Comparison of ENCODE assay signal across 8 cellular contexts in the genomic region with DNA sequence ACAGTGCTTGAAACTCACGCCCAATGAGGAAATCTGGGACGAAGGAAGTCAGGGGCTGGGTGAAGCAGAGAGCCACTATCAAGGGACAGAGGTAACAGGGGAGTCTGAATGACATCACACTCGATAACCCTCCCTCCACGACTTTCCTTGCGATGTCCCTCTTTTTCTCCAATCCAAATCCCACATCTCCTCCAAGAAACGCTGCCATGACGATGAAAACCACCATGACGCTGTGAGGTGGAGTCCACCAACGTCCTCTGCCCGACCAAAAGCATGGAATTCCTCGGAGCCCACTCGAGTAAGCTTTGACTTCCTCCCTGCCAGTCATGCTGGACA. TPM values are rescaled to one million over a fixed set of nuclear protein-coding genes. Genes with fewer than 3 reads are reported as not detected.
A peak's percentile ranks its signal among the peaks of the same experiment; 100 is the strongest.
DNase-seq lines count a peak whose midpoint lies in the region; ATAC-seq, FAIRE-seq and TF ChIP-seq lines count a peak whose summit lies in the region.

No MANE protein-coding gene starts in this region.

- peak overlapping the region; percentile 99 for H3K4me2 ChIP-seq in K562 (ENCODE audit: insufficient read depth, low read length)

- H3K9me3 Mint-ChIP-seq in activated naive CD4-positive, alpha-beta T cell treated with anti-CD3 and anti-CD28 coated beads, Interleukin-2, amount 10 ng/mL, durations not matched to agents 7 days and 5 days = no peaks in the 10 kb centered on the region
- H3K9me3 Mint-ChIP-seq in memory B cell = no peaks in the 10 kb centered on the region

- H3K4me3 ChIP-seq in K562 (peak overlapping the region; percentile 100), upper lobe of left lung (peak overlapping the region; percentile 92 to 100 (median 98))

- H3K27me3 ChIP-seq in K562 (ENCODE audit: control insufficient read depth in 2 of 2, insufficient read depth in 2 of 2, low read length in 2 of 2) = no peaks in the 10 kb centered on the region
- no peaks in the 10 kb centered on the region for H3K27me3 ChIP-seq in upper lobe of left lung

- H3K4me3 Mint-ChIP-seq in activated naive CD4-positive, alpha-beta T cell treated with anti-CD3 and anti-CD28 coated beads, Interleukin-2, amount 10 ng/mL, durations not matched to agents 7 days and 5 days = peak overlapping the region; percentile 87
- H3K4me3 Mint-ChIP-seq in memory B cell = peak overlapping the region; percentile 90

- WGBS in K562 (ENCODE audit: insufficient coverage, low coverage, missing lambda C conversion rate) = 3% methylated on average over 11 of the region's 12 CpGs
- 8% methylated on average over 10 to 12 of the region's 12 CpGs for WGBS in upper lobe of left lung, 2 donors

- intact Hi-C loops in K562 (cut with micrococcal nuclease) = no loop called here

- POLR2A ChIA-PET in K562 (lab: Yijun Ruan, JAX) = interaction anchor here (0.6 to 1.8 kb wide), 3 partner anchors 9 to 826 kb away, joined by 3 to 9 read pairs (median 9); no protein-coding TSS in a partner anchor

- H3K9ac ChIP-seq in K562 (ENCODE audit: insufficient read depth in 1 of 2, low read depth in 2 of 2, low read length in 2 of 2) = peak overlapping the region; percentile 99

- no peaks in the 10 kb centered on the region for H3K27me3 Mint-ChIP-seq in activated naive CD4-positive, alpha-beta T cell treated with anti-CD3 and anti-CD28 coated beads, Interleukin-2, amount 10 ng/mL, durations not matched to agents 7 days and 5 days
- no peaks in the 10 kb centered on the region for H3K27me3 Mint-ChIP-seq in memory B cell

- H3K4me1 Mint-ChIP-seq in activated naive CD4-positive, alpha-beta T cell treated with anti-CD3 and anti-CD28 coated beads, Interleukin-2, amount 10 ng/mL, durations not matched to agents 7 days and 5 days = peaks cover 52% of the 10 kb centered on the region
- H3K4me1 Mint-ChIP-seq in memory B cell = peaks cover 34% of the 10 kb centered on the region

- H3K27ac ChIP-seq in K562 (ENCODE audit: extremely low read depth, low read depth, low read length) (peak overlapping the region; percentile 100), upper lobe of left lung (peak overlapping the region; percentile 98 to 99 (median 98))

- TF ChIP-seq EP300 in K562 (IDR thresholded peaks at IDR 0.05; ENCODE audit: low read length) = no peak
- TF ChIP-seq EP300 in upper lobe of left lung (IDR thresholded peaks at IDR 0.05) = no peak

- TF ChIP-seq RAD21 in K562 (CRISPR knock-in tag; conservative IDR thresholded peaks at IDR 0.05 in 1 of 2, IDR thresholded peaks at IDR 0.05 in 1 of 2) = no peak

- peaks cover 83% of the 10 kb centered on the region for H3K79me2 ChIP-seq in K562 (ENCODE audit: control insufficient read depth, insufficient read depth, low read length)

- TSS peak; percentile 46 for BruUV-seq in K562 (replicated peaks; lab: Mats Ljungman, UMichigan)

- H3K4me1 ChIP-seq in K562 (replicated peaks in 1 of 2; ENCODE audit: control insufficient read depth in 2 of 2, insufficient read depth in 2 of 2, low read length in 2 of 2) (peaks cover 15 to 83% of the 10 kb centered on the region in 2 experiments), upper lobe of left lung (peaks cover 53 to 70% (median 58%) of the 10 kb centered on the region in 4 donors)

- H3K9me3 ChIP-seq in K562 (replicated peaks; ENCODE audit: control insufficient read depth, insufficient read depth, low read depth, low read length) (no peaks in the 10 kb centered on the region), upper lobe of left lung (no peaks in the 10 kb centered on the region)

- H3K36me3 ChIP-seq in K562 (ENCODE audit: control insufficient read depth, insufficient read depth, low read length) (peaks cover 60% of the 10 kb centered on the region), upper lobe of left lung (peaks cover 0 to 13% (median 0%) of the 10 kb centered on the region in 4 donors)

- no peak for DNase-seq in activated naive CD4-positive, alpha-beta T cell treated with anti-CD3 and anti-CD28 coated beads, Interleukin-2, amount 10 ng/mL, durations not matched to agents 7 days and 5 days
- DNase-seq in activated naive CD4-positive, alpha-beta T cell treated with anti-CD3 and anti-CD28 coated beads, Interleukin-2, amount 50 U/mL, for 16 hours = no peak
- DNase-seq in K562 (ENCODE audit: extremely low read depth in 1 of 4, low spot score in 3 of 4) (no peak), memory B cell (ENCODE audit: low spot score in 2 of 2) (no peak), upper lobe of left lung (no peak), GF-D8 (lab: John Stamatoyannopoulos, UW) (no peak)

- peaks cover 7% of the 10 kb centered on the region for H3K36me3 Mint-ChIP-seq in activated naive CD4-positive, alpha-beta T cell treated with anti-CD3 and anti-CD28 coated beads, Interleukin-2, amount 10 ng/mL, durations not matched to agents 7 days and 5 days
- peaks cover 7% of the 10 kb centered on the region for H3K36me3 Mint-ChIP-seq in memory B cell

- no peak for TF ChIP-seq POLR2A in K562 (conservative IDR thresholded peaks at IDR 0.05)
- TF ChIP-seq POLR2A in upper lobe of left lung (IDR thresholded peaks at IDR 0.05) = no peak

- no peak for TF ChIP-seq CTCF in K562 (IDR thresholded peaks at IDR 0.05 in 2 of 3, conservative IDR thresholded peaks at IDR 0.05 in 1 of 3; ENCODE audit: insufficient read depth in 2 of 3, low read depth in 1 of 3, low read length in 3 of 3)
- no peak for TF ChIP-seq CTCF in upper lobe of left lung (IDR thresholded peaks at IDR 0.05)

- H4K20me1 ChIP-seq in K562 (replicated peaks; ENCODE audit: control insufficient read depth, insufficient read depth, low read length) = peaks cover 45% of the 10 kb centered on the region

- H2AFZ ChIP-seq in K562 (ENCODE audit: low read depth, low read length) = no peak overlapping the region

- CTCF ChIA-PET in activated naive CD4-positive, alpha-beta T cell treated with anti-CD3 and anti-CD28 coated beads, Interleukin-2, amount 10 ng/mL, durations not matched to agents 7 days and 5 days (lab: Charles Lee) = interaction anchor here (2.5 kb wide), 2 partner anchors 10 to 22 kb away, joined by 7 to 8 read pairs; no protein-coding TSS in a partner anchor
- CTCF ChIA-PET in K562 (lab: Yijun Ruan, JAX; ENCODE audit: low intra/inter-chr PET ratio) = interaction anchor here (0.7 kb wide), 1 partner anchor 11 kb away, joined by 3 read pairs; no protein-coding TSS in a partner anchor

- in situ Hi-C loops in K562 (cut with MboI) = no loop called here

- peak; percentile 82 for FAIRE-seq in K562 (lab: Jason Lieb, UNC)

- ATAC-seq in K562 = no peak
- ATAC-seq in memory B cell (ENCODE audit: low read depth) = no peak
- no peak for ATAC-seq in upper lobe of left lung (ENCODE audit: low FRiP score in 2 of 2)
- ATAC-seq in HG03175 (IDR thresholded peaks at IDR 0.05; ENCODE audit: unreplicated experiment) = no peak
- ATAC-seq in GM18517 (IDR thresholded peaks at IDR 0.05; ENCODE audit: unreplicated experiment) = no peak

- peak overlapping the region; percentile 94 for H3K27ac Mint-ChIP-seq in activated naive CD4-positive, alpha-beta T cell treated with anti-CD3 and anti-CD28 coated beads, Interleukin-2, amount 10 ng/mL, durations not matched to agents 7 days and 5 days
- peak overlapping the region; percentile 92 for H3K27ac Mint-ChIP-seq in memory B cell

- H3K9me1 ChIP-seq in K562 (ENCODE audit: control insufficient read depth, insufficient read depth, low read length) = no peaks in the 10 kb centered on the region

RNA-seq across cellular contexts. Expression of a gene that starts 1.0 kb away (rescaled TPM):
- total RNA-seq in K562 (2011; cell fraction: chromatin; rRNA removed; ENCODE audit: low replicate concordance) = 46.7 and 163 TPM in 2 replicates
- 112 and 114 TPM in 2 replicates for total RNA-seq in K562 (2011; cell fraction: nucleolus; rRNA removed)
- total RNA-seq in K562 (2011; cell fraction: nucleoplasm; rRNA removed) = 55.0 and 57.6 TPM in 2 replicates
- total RNA-seq in K562 (2014; rRNA removed) = 15.8 and 21.9 TPM in 2 replicates
- total RNA-seq in K562 (2014; rRNA removed; fragmentation: Illumina TruSeq; extraction: Trizol) = 3.5 and 4.5 TPM in 2 replicates
- 15.8 and 20.8 TPM in 2 replicates for total RNA-seq in K562 (2015; rRNA removed; fragmentation: Illumina TruSeq; extraction: Trizol)
- 52.4 and 63.3 TPM in 2 replicates for total RNA-seq in K562 (2021)
- 14.6 and 21.5 TPM in 2 replicates for polyA plus RNA-seq in K562 (2011; rRNA removed)
- 17.4 and 27.3 TPM in 2 replicates for polyA plus RNA-seq in K562 (2011; cell fraction: cytosol; rRNA removed)
- 56.5 and 100 TPM in 2 replicates for polyA plus RNA-seq in K562 (2011; cell fraction: nucleus; rRNA removed)
- 37.1 and 39.8 TPM in 2 replicates for polyA plus RNA-seq in K562 (2012)
- polyA plus RNA-seq in K562 (2014; fragmentation: Illumina TruSeq; extraction: Trizol) = 16.7 and 40.7 TPM in 2 replicates
- under 1 TPM; 0.04 to 0.29 TPM for polyA plus RNA-seq in K562 (2014; fragmentation: Nextera tagmentation; extraction: Ambion mirVana)
- 31.0 and 50.1 TPM in 2 replicates for polyA plus RNA-seq in K562 (2014; rRNA removed)
- 7.4 and 11.2 TPM in 2 replicates for polyA minus RNA-seq in K562 (2011; rRNA and poly(A)+ RNA removed)
- polyA minus RNA-seq in K562 (2011; cell fraction: cytosol; rRNA and poly(A)+ RNA removed) = 23.8 and 34.7 TPM in 2 replicates
- 19.5 and 21.3 TPM in 2 replicates for polyA minus RNA-seq in K562 (2011; cell fraction: nucleus; rRNA and poly(A)+ RNA removed)
- 100 to 1,000 TPM in 1 of 6 donors, 10 to 100 TPM in 5; 17.0 to 106 (median 38.8) TPM for total RNA-seq in upper lobe of left lung

RNA-seq across cellular contexts. Expression of a gene that starts 16.1 kb away (rescaled TPM):
- 5.8 and 14.0 TPM in 2 replicates for total RNA-seq in K562 (2011; cell fraction: chromatin; rRNA removed; ENCODE audit: low replicate concordance)
- 11.7 and 16.7 TPM in 2 replicates for total RNA-seq in K562 (2011; cell fraction: nucleolus; rRNA removed)
- total RNA-seq in K562 (2011; cell fraction: nucleoplasm; rRNA removed) = 6.4 and 7.5 TPM in 2 replicates
- total RNA-seq in K562 (2014; rRNA removed) = 15.5 and 22.0 TPM in 2 replicates
- total RNA-seq in K562 (2014; rRNA removed; fragmentation: Illumina TruSeq; extraction: Trizol) = 3.4 and 3.8 TPM in 2 replicates
- total RNA-seq in K562 (2015; rRNA removed; fragmentation: Illumina TruSeq; extraction: Trizol) = 7.9 and 9.4 TPM in 2 replicates
- total RNA-seq in K562 (2021) = 59.1 and 60.4 TPM in 2 replicates
- 3.7 and 4.8 TPM in 2 replicates for polyA plus RNA-seq in K562 (2011; rRNA removed)
- polyA plus RNA-seq in K562 (2011; cell fraction: cytosol; rRNA removed) = 7.1 and 44.8 TPM in 2 replicates
- 14.2 and 29.1 TPM in 2 replicates for polyA plus RNA-seq in K562 (2011; cell fraction: nucleus; rRNA removed)
- 20.8 and 23.7 TPM in 2 replicates for polyA plus RNA-seq in K562 (2012)
- 6.8 and 13.1 TPM in 2 replicates for polyA plus RNA-seq in K562 (2014; fragmentation: Illumina TruSeq; extraction: Trizol)
- polyA plus RNA-seq in K562 (2014; fragmentation: Nextera tagmentation; extraction: Ambion mirVana) = under 1 TPM; 0.04 to 0.10 TPM
- 15.4 and 27.5 TPM in 2 replicates for polyA plus RNA-seq in K562 (2014; rRNA removed)
- polyA minus RNA-seq in K562 (2011; rRNA and poly(A)+ RNA removed) = 1.0 and 1.3 TPM in 2 replicates
- polyA minus RNA-seq in K562 (2011; cell fraction: cytosol; rRNA and poly(A)+ RNA removed) = 15.0 and 25.4 TPM in 2 replicates
- 5.8 and 6.6 TPM in 2 replicates for polyA minus RNA-seq in K562 (2011; cell fraction: nucleus; rRNA and poly(A)+ RNA removed)
- total RNA-seq in upper lobe of left lung = 10 to 100 TPM in 4 of 6 donors, 1 to 10 TPM in 2; 6.9 to 39.9 (median 16.4) TPM

RNA-seq across cellular contexts. Expression of a gene that starts 35.2 kb away (rescaled TPM):
- 40.7 and 89.4 TPM in 2 replicates for total RNA-seq in K562 (2011; cell fraction: chromatin; rRNA removed; ENCODE audit: low replicate concordance)
- 37.1 and 44.7 TPM in 2 replicates for total RNA-seq in K562 (2011; cell fraction: nucleolus; rRNA removed)
- 35.0 and 38.7 TPM in 2 replicates for total RNA-seq in K562 (2011; cell fraction: nucleoplasm; rRNA removed)
- total RNA-seq in K562 (2014; rRNA removed) = 3.2 and 5.0 TPM in 2 replicates
- 3.2 and 3.6 TPM in 2 replicates for total RNA-seq in K562 (2014; rRNA removed; fragmentation: Illumina TruSeq; extraction: Trizol)
- 3.8 and 4.3 TPM in 2 replicates for total RNA-seq in K562 (2015; rRNA removed; fragmentation: Illumina TruSeq; extraction: Trizol)
- 12.3 and 13.2 TPM in 2 replicates for total RNA-seq in K562 (2021)
- polyA plus RNA-seq in K562 (2011; rRNA removed) = 8.3 and 13.2 TPM in 2 replicates
- 12.0 and 13.1 TPM in 2 replicates for polyA plus RNA-seq in K562 (2011; cell fraction: cytosol; rRNA removed)
- 36.1 and 44.4 TPM in 2 replicates for polyA plus RNA-seq in K562 (2011; cell fraction: nucleus; rRNA removed)
- polyA plus RNA-seq in K562 (2012) = 5.6 and 7.6 TPM in 2 replicates
- polyA plus RNA-seq in K562 (2014; fragmentation: Illumina TruSeq; extraction: Trizol) = 6.0 and 6.4 TPM in 2 replicates
- 1 to 10 TPM; 1.2 to 2.2 TPM for polyA plus RNA-seq in K562 (2014; fragmentation: Nextera tagmentation; extraction: Ambion mirVana)
- polyA plus RNA-seq in K562 (2014; rRNA removed) = 10.1 and 11.9 TPM in 2 replicates
- 9.7 and 10.4 TPM in 2 replicates for polyA minus RNA-seq in K562 (2011; rRNA and poly(A)+ RNA removed)
- polyA minus RNA-seq in K562 (2011; cell fraction: cytosol; rRNA and poly(A)+ RNA removed) = 7.3 and 10.2 TPM in 2 replicates
- polyA minus RNA-seq in K562 (2011; cell fraction: nucleus; rRNA and poly(A)+ RNA removed) = 5.4 and 7.0 TPM in 2 replicates
- total RNA-seq in upper lobe of left lung = 1 to 10 TPM in 3 of 6 donors, under 1 TPM in 3; under 0.01 to 6.2 (median 1.1) TPM

RNA-seq across cellular contexts. Expression of a gene that starts 38.0 kb away (rescaled TPM):
- 29.4 and 87.9 TPM in 2 replicates for total RNA-seq in K562 (2011; cell fraction: chromatin; rRNA removed; ENCODE audit: low replicate concordance)
- 61.7 and 67.8 TPM in 2 replicates for total RNA-seq in K562 (2011; cell fraction: nucleolus; rRNA removed)
- total RNA-seq in K562 (2011; cell fraction: nucleoplasm; rRNA removed) = 40.1 and 45.4 TPM in 2 replicates
- total RNA-seq in K562 (2014; rRNA removed) = 135 and 157 TPM in 2 replicates
- total RNA-seq in K562 (2014; rRNA removed; fragmentation: Illumina TruSeq; extraction: Trizol) = 0.93 and 1.5 TPM in 2 replicates
- total RNA-seq in K562 (2015; rRNA removed; fragmentation: Illumina TruSeq; extraction: Trizol) = 18.9 and 26.5 TPM in 2 replicates
- 84.2 and 87.7 TPM in 2 replicates for total RNA-seq in K562 (2021)
- polyA plus RNA-seq in K562 (2011; rRNA removed) = 24.6 and 45.3 TPM in 2 replicates
- polyA plus RNA-seq in K562 (2011; cell fraction: cytosol; rRNA removed) = 54.2 and 174 TPM in 2 replicates
- polyA plus RNA-seq in K562 (2011; cell fraction: nucleus; rRNA removed) = 117 and 184 TPM in 2 replicates
- 47.5 and 74.5 TPM in 2 replicates for polyA plus RNA-seq in K562 (2012)
- 3.6 and 16.9 TPM in 2 replicates for polyA plus RNA-seq in K562 (2014; fragmentation: Illumina TruSeq; extraction: Trizol)
- under 1 TPM in 1 of 2 experiments, not detected in 1; 0.04 TPM for polyA plus RNA-seq in K562 (2014; fragmentation: Nextera tagmentation; extraction: Ambion mirVana)
- 95.1 and 99.0 TPM in 2 replicates for polyA plus RNA-seq in K562 (2014; rRNA removed)
- 6.9 and 11.0 TPM in 2 replicates for polyA minus RNA-seq in K562 (2011; rRNA and poly(A)+ RNA removed)
- polyA minus RNA-seq in K562 (2011; cell fraction: cytosol; rRNA and poly(A)+ RNA removed) = 26.1 and 39.4 TPM in 2 replicates
- polyA minus RNA-seq in K562 (2011; cell fraction: nucleus; rRNA and poly(A)+ RNA removed) = 15.3 and 15.8 TPM in 2 replicates
- 100 to 1,000 TPM in 4 of 6 donors, 10 to 100 TPM in 2; 63.4 to 143 (median 108) TPM for total RNA-seq in upper lobe of left lung

RNA-seq across cellular contexts. Expression of a gene that starts 57.9 kb away (rescaled TPM):
- 6.3 and 20.5 TPM in 2 replicates for total RNA-seq in K562 (2011; cell fraction: chromatin; rRNA removed; ENCODE audit: low replicate concordance)
- total RNA-seq in K562 (2011; cell fraction: nucleolus; rRNA removed) = 18.0 and 18.5 TPM in 2 replicates
- total RNA-seq in K562 (2011; cell fraction: nucleoplasm; rRNA removed) = 5.6 and 6.9 TPM in 2 replicates
- 7.8 and 10.4 TPM in 2 replicates for total RNA-seq in K562 (2014; rRNA removed)
- total RNA-seq in K562 (2014; rRNA removed; fragmentation: Illumina TruSeq; extraction: Trizol) = not detected in 2 replicates
- total RNA-seq in K562 (2015; rRNA removed; fragmentation: Illumina TruSeq; extraction: Trizol) = 0.72 and 1.7 TPM in 2 replicates
- 15.1 and 15.6 TPM in 2 replicates for total RNA-seq in K562 (2021)
- polyA plus RNA-seq in K562 (2011; rRNA removed) = 0.67 and 1.1 TPM in 2 replicates
- 1.1 and 11.4 TPM in 2 replicates for polyA plus RNA-seq in K562 (2011; cell fraction: cytosol; rRNA removed)
- 3.3 and 11.9 TPM in 2 replicates for polyA plus RNA-seq in K562 (2011; cell fraction: nucleus; rRNA removed)
- polyA plus RNA-seq in K562 (2012) = 6.8 and 6.9 TPM in 2 replicates
- 0.68 TPM in 1 of 2 replicates, not detected in the other for polyA plus RNA-seq in K562 (2014; fragmentation: Illumina TruSeq; extraction: Trizol)
- not detected for polyA plus RNA-seq in K562 (2014; fragmentation: Nextera tagmentation; extraction: Ambion mirVana)
- polyA plus RNA-seq in K562 (2014; rRNA removed) = 9.2 and 10.2 TPM in 2 replicates
- 0.18 and 0.21 TPM in 2 replicates for polyA minus RNA-seq in K562 (2011; rRNA and poly(A)+ RNA removed)
- polyA minus RNA-seq in K562 (2011; cell fraction: cytosol; rRNA and poly(A)+ RNA removed) = 4.5 and 5.4 TPM in 2 replicates
- 2.1 and 3.4 TPM in 2 replicates for polyA minus RNA-seq in K562 (2011; cell fraction: nucleus; rRNA and poly(A)+ RNA removed)
- total RNA-seq in upper lobe of left lung = 10 to 100 TPM in 4 of 6 donors, 1 to 10 TPM in 2; 6.1 to 25.1 (median 12.0) TPM
